28 cellular contexts compared by ENCODE assay signal in the genomic region with DNA sequence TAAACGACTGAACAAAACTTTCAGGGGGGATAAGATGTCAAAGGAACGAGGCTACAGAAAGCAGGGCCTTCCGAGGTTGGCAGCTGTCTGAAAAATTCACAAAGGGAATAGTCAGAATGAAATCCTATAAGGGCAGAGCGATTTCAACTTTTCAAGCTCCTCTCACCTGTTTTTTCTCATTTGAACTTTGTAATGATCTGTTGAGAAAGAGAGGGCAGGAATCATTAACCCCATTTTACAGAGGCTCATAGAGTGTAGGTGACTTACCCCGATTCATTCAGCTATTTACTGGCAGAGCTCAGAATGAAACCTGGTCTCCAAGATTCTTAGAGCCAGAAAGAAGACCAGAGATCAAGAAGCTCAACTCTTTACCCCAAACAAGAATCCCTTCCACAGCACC.
DNase-seq lines count a peak whose midpoint lies in the region; ATAC-seq, FAIRE-seq and TF ChIP-seq lines count a peak whose summit lies in the region.
"Had no signal": no experiment of that assay in that cellular context is flagged by ENCODE, and none has a peak within 500 bp of the region (broad histone marks: within the 10 kb centered on the region; RNA-seq: fewer than 3 reads in every experiment).

No MANE protein-coding gene starts in this region.

- no peak overlapping the region for H3K23ac ChIP-seq in H1 (ENCODE audit: insufficient read length)

- POLR2A ChIA-PET in H1 (lab: Charles Lee; ENCODE audit: partially characterized antibody) = no interaction called here
- POLR2A ChIA-PET in naive thymus-derived CD8-positive, alpha-beta T cell (lab: Charles Lee) = no interaction called here

- no peak for ATAC-seq in GM23338
- peak; percentile 82 for ATAC-seq in left lobe of liver
- ATAC-seq in naive thymus-derived CD8-positive, alpha-beta T cell = no peak
- no peak for ATAC-seq in Right ventricle myocardium superior (ENCODE audit: poor library complexity)
- ATAC-seq: GM12878 had no signal

- H3K9ac ChIP-seq in H1 (replicated peaks in 1 of 4; ENCODE audit: extremely low read depth in 1 of 4, low read depth in 3 of 4, low read length in 3 of 4) = no peak overlapping the region
- no peak overlapping the region for H3K9ac ChIP-seq in stomach smooth muscle (ENCODE audit: low read length in 2 of 2)
- H3K9ac ChIP-seq: BLaER1 had no signal

- H2BK15ac ChIP-seq in H1 (ENCODE audit: low read length) = no peak overlapping the region

- no peak overlapping the region for H2AK5ac ChIP-seq in H1 (ENCODE audit: low read depth, low read length)

- H2BK120ac ChIP-seq in H1 (replicated peaks; ENCODE audit: low read depth, low read length) = no peak overlapping the region

- H3K27ac ChIP-seq in GM23338 (ENCODE audit: low read depth) (no peak overlapping the region), H1 (ENCODE audit: low read depth, low read length) (no peak overlapping the region), stomach smooth muscle (ENCODE audit: low read length) (peak overlapping the region; percentile 60)
- H3K27ac ChIP-seq: BLaER1 had no signal

- H3K36me3 ChIP-seq in GM23338 (ENCODE audit: insufficient read depth) (no peaks in the 10 kb centered on the region), H1 (ENCODE audit: control insufficient read depth in 2 of 4, insufficient read depth in 4 of 4, low read length in 3 of 4) (no peaks in the 10 kb centered on the region), stomach smooth muscle (ENCODE audit: control insufficient read depth in 2 of 2, insufficient read depth in 2 of 2, low read length in 2 of 2) (no peaks in the 10 kb centered on the region)
- H3K36me3 ChIP-seq: BE2C, BLaER1 had no signal

- DNase-seq in GM23338 (ENCODE audit: low spot score) (no peak), H1 (ENCODE audit: low read depth in 1 of 2, low spot score in 2 of 2) (no peak), left lobe of liver (ENCODE audit: low spot score) (no peak), midbrain (lab: John Stamatoyannopoulos, UW) (no peak), Right ventricle myocardium superior (no peak)
- DNase-seq in naive thymus-derived CD8-positive, alpha-beta T cell = no peak
- DNase-seq: 8988T; ACHN; BE2C; C1 segment of cervical spinal cord; CD4-positive, alpha-beta memory T cell; CD4-positive, CD25-positive, alpha-beta regulatory T cell; CD8-positive, alpha-beta memory T cell; COR-L47; DMS 273 treated with DMSO at 0.1 percent for 48 hours; DMS153; DMS53; DMS79; DND-41; EL; GDM1 had no signal

- FAIRE-seq in H1 (lab: Jason Lieb, UNC) = no peak
- FAIRE-seq: A204.1, GM12878, GM12892, GM18507 had no signal

- no peak overlapping the region for H3K4me2 ChIP-seq in GM23338
- no peak overlapping the region for H3K4me2 ChIP-seq in H1 (ENCODE audit: insufficient read depth in 1 of 2, low read depth in 2 of 2, low read length in 2 of 2)
- H3K4me2 ChIP-seq: BLaER1 had no signal

- H4K20me1 ChIP-seq in GM23338 (replicated peaks; ENCODE audit: insufficient read depth) (no peaks in the 10 kb centered on the region), H1 (replicated peaks in 1 of 2; ENCODE audit: control insufficient read depth in 1 of 2, insufficient read depth in 2 of 2, low read length in 2 of 2) (no peaks in the 10 kb centered on the region)
- H4K20me1 ChIP-seq: BLaER1 had no signal

- intact Hi-C loops in Right ventricle myocardium superior (cut with DNase I) = no loop called here

- no peak overlapping the region for H4K91ac ChIP-seq in H1 (replicated peaks; ENCODE audit: insufficient read length, low read length)

- H3K27ac Mint-ChIP-seq in GM23338 = no peak overlapping the region
- H3K27ac Mint-ChIP-seq in naive thymus-derived CD8-positive, alpha-beta T cell = no peak overlapping the region
- H3K27ac Mint-ChIP-seq: CD14-positive monocyte; CD4-positive, alpha-beta memory T cell; CD4-positive, CD25-positive, alpha-beta regulatory T cell; CD8-positive, alpha-beta memory T cell had no signal

- no peaks in the 10 kb centered on the region; the same call in 1 of the 2 replicates for H3K79me1 ChIP-seq in H1 (ENCODE audit: low read depth, low read length)

- H3K9me3 ChIP-seq in H1 (ENCODE audit: insufficient read depth in 2 of 2, low read depth in 1 of 2, low read length in 1 of 2) (no peaks in the 10 kb centered on the region), stomach smooth muscle (ENCODE audit: control insufficient read depth in 2 of 2, low read length in 2 of 2) (no peaks in the 10 kb centered on the region)
- H3K9me3 ChIP-seq: BE2C, BLaER1 had no signal

- peak overlapping the region; percentile 25; the same call in 1 of the 2 replicates for H2AFZ ChIP-seq in GM23338
- H2AFZ ChIP-seq in H1 (ENCODE audit: low read length) = 0 out of 2 replicates have a peak overlapping the region, but pooled peaks have one; percentile 20

- H3K4me1 Mint-ChIP-seq in GM23338 = no peaks in the 10 kb centered on the region; the same call in 2 of the 3 replicates
- H3K4me1 Mint-ChIP-seq in naive thymus-derived CD8-positive, alpha-beta T cell = peaks cover 0 to 8% (median 4%) of the 10 kb centered on the region in 4 donors
- H3K4me1 Mint-ChIP-seq: CD4-positive, alpha-beta memory T cell; CD4-positive, CD25-positive, alpha-beta regulatory T cell had no signal

- no peak overlapping the region for H3K18ac ChIP-seq in H1 (ENCODE audit: extremely low read depth, low read length)

- H3K27me3 ChIP-seq in GM23338 (ENCODE audit: insufficient read depth) = no peaks in the 10 kb centered on the region
- no peaks in the 10 kb centered on the region for H3K27me3 ChIP-seq in H1 (replicated peaks in 1 of 4; ENCODE audit: control insufficient read depth in 3 of 4, extremely low read depth in 1 of 4, insufficient read depth in 3 of 4, low read length in 3 of 4)
- no peaks in the 10 kb centered on the region for H3K27me3 ChIP-seq in stomach smooth muscle (ENCODE audit: control insufficient read depth in 1 of 2, insufficient read depth in 2 of 2, low read length in 2 of 2)
- H3K27me3 ChIP-seq: BE2C, BLaER1 had no signal

- no peak for TF ChIP-seq POLR2A in H1 (IDR thresholded peaks at IDR 0.05; ENCODE audit: control extremely low read depth in 1 of 2, low read depth in 2 of 2, low read length in 2 of 2)

- no peaks in the 10 kb centered on the region for H3F3A ChIP-seq in GM23338 (replicated peaks; ENCODE audit: low read depth)

- no peaks in the 10 kb centered on the region for H3K36me3 Mint-ChIP-seq in GM23338 (ENCODE audit: low read depth)
- no peaks in the 10 kb centered on the region for H3K36me3 Mint-ChIP-seq in naive thymus-derived CD8-positive, alpha-beta T cell
- H3K36me3 Mint-ChIP-seq: CD14-positive monocyte; CD4-positive, alpha-beta memory T cell; CD4-positive, CD25-positive, alpha-beta regulatory T cell; CD8-positive, alpha-beta memory T cell had no signal

- TF ChIP-seq CTCF in GM23338 (conservative IDR thresholded peaks at IDR 0.05; ENCODE audit: low read depth in 2 of 2) (no peak), H1 (IDR thresholded peaks at IDR 0.05; ENCODE audit: control extremely low read depth in 1 of 3, insufficient read depth in 1 of 3, low read depth in 1 of 3, low read length in 3 of 3) (no peak)

- no peak overlapping the region for H2BK12ac ChIP-seq in H1 (ENCODE audit: low read depth, low read length)

- H2BK5ac ChIP-seq in H1 (ENCODE audit: low read depth, low read length) = no peak overlapping the region

- no peak overlapping the region for H3K4me3 Mint-ChIP-seq in GM23338
- H3K4me3 Mint-ChIP-seq in naive thymus-derived CD8-positive, alpha-beta T cell = no peak overlapping the region
- H3K4me3 Mint-ChIP-seq: CD14-positive monocyte; CD4-positive, alpha-beta memory T cell; CD4-positive, CD25-positive, alpha-beta regulatory T cell; CD8-positive, alpha-beta memory T cell had no signal

- H4K5ac ChIP-seq in H1 (ENCODE audit: insufficient read length, low read depth, low read length) = no peak overlapping the region

- WGBS in H1 (ENCODE audit: extremely low coverage in 1 of 2, insufficient coverage in 1 of 2, insufficient read length in 1 of 2, insufficient replicate concordance in 2 of 2, low coverage in 1 of 2, low lambda C conversion rate in 2 of 2, missing lambda C conversion rate in 1 of 2), 2 experiments = 88% methylated on average over 5 of the region's 5 CpGs; no CpG with 5 or more reads in 1 of the 2 experiments

- no peak overlapping the region for H3K56ac ChIP-seq in H1 (replicated peaks; ENCODE audit: insufficient read length, low read depth, low read length)

- peaks cover 2% of the 10 kb centered on the region for H3K27me3 Mint-ChIP-seq in GM23338 (ENCODE audit: insufficient read depth, low read depth, poor library complexity)
- H3K27me3 Mint-ChIP-seq in naive thymus-derived CD8-positive, alpha-beta T cell = peaks cover 5 to 46% (median 13%) of the 10 kb centered on the region in 5 donors

- no peak for TF ChIP-seq EP300 in H1 (IDR thresholded peaks at IDR 0.05; ENCODE audit: borderline replicate concordance in 1 of 2, low read depth in 2 of 2, low read length in 2 of 2)

- no peak overlapping the region for H4K8ac ChIP-seq in H1 (ENCODE audit: extremely low read depth, insufficient read depth, low read length)

- no peaks in the 10 kb centered on the region for H3K9me3 Mint-ChIP-seq in GM23338
- no peaks in the 10 kb centered on the region for H3K9me3 Mint-ChIP-seq in naive thymus-derived CD8-positive, alpha-beta T cell
- H3K9me3 Mint-ChIP-seq: CD8-positive, alpha-beta memory T cell had no signal

- CTCF ChIA-PET in H1 (lab: Charles Lee; ENCODE audit: partially characterized antibody) = interaction anchor here (1.1 kb wide), 1 partner anchor 14 kb away, joined by 3 read pairs; no protein-coding TSS in a partner anchor

- H3K79me2 ChIP-seq in GM23338 (replicated peaks; ENCODE audit: insufficient read depth) = no peaks in the 10 kb centered on the region
- H3K79me2 ChIP-seq in H1 (ENCODE audit: control insufficient read depth in 1 of 2, insufficient read depth in 2 of 2, low read length in 2 of 2) = no peaks in the 10 kb centered on the region

- H3K9me2 ChIP-seq in GM23338 (ENCODE audit: insufficient read depth) = no peaks in the 10 kb centered on the region

- H3K4me3 ChIP-seq in GM23338 (no peak overlapping the region), H1 (ENCODE audit: extremely low read depth in 1 of 4, insufficient read depth in 2 of 4, low read depth in 3 of 4, low read length in 4 of 4) (no peak overlapping the region), stomach smooth muscle (ENCODE audit: low read length in 2 of 2) (peak overlapping the region in 1 of 2 donors; percentile 49)
- H3K4me3 ChIP-seq: BLaER1, GM12878 had no signal

- no peaks in the 10 kb centered on the region for H3K23me2 ChIP-seq in H1 (ENCODE audit: low read depth, low read length)

- H3K4me1 ChIP-seq in GM23338 (ENCODE audit: insufficient read depth) (no peaks in the 10 kb centered on the region), H1 (replicated peaks in 1 of 4; ENCODE audit: control insufficient read depth in 3 of 4, insufficient read depth in 4 of 4, low read length in 3 of 4) (no peaks in the 10 kb centered on the region), stomach smooth muscle (ENCODE audit: control insufficient read depth, insufficient read depth, low read length) (peaks cover 50% of the 10 kb centered on the region)
- H3K4me1 ChIP-seq: BE2C had no signal

- no peak for TF ChIP-seq RAD21 in H1 (IDR thresholded peaks at IDR 0.05 in 1 of 2, conservative IDR thresholded peaks at IDR 0.05 in 1 of 2; ENCODE audit: low read depth in 2 of 2, low read length in 2 of 2)

- H3K14ac ChIP-seq in H1 (ENCODE audit: insufficient read length) = no peak overlapping the region

- H2BK20ac ChIP-seq in H1 (ENCODE audit: low read length) = no peak overlapping the region

- no peak overlapping the region for H3K4ac ChIP-seq in H1 (replicated peaks; ENCODE audit: insufficient read length, low read depth, low read length)
